ENCODE assay signal across 1 cellular context in genomic region chr2:102091908-102092307, GRCh38.
TF ChIP-seq lines count a peak whose summit lies in the region.

No MANE protein-coding gene starts in this region.

TF ChIP-seq in HepG2, 621 proteins besides CTCF, POLR2A, EP300 and RAD21 (continued from another document):
- TF ChIP-seq ZNF724P (CRISPR knock-in tag; IDR thresholded peaks at IDR 0.05; ENCODE audit: borderline replicate concordance): no peak
- TF ChIP-seq HINFP (CRISPR knock-in tag; IDR thresholded peaks at IDR 0.05; ENCODE audit: low read depth): no peak
- TF ChIP-seq SMYD3 (CRISPR knock-in tag; IDR thresholded peaks at IDR 0.05): no peak
- TF ChIP-seq HES4 (CRISPR knock-in tag; IDR thresholded peaks at IDR 0.05; ENCODE audit: borderline replicate concordance): no peak
- TF ChIP-seq TCF12 (IDR thresholded peaks at IDR 0.05): no peak
- TF ChIP-seq TCF12 (CRISPR knock-in tag; IDR thresholded peaks at IDR 0.05): no peak
- TF ChIP-seq ZNF891 (CRISPR knock-in tag; IDR thresholded peaks at IDR 0.05): no peak
- TF ChIP-seq MAFK (conservative IDR thresholded peaks at IDR 0.05 in 1 of 2, IDR thresholded peaks at IDR 0.05 in 1 of 2; ENCODE audit: low read length in 2 of 2): peak; percentile 81 to 88
- no peak for TF ChIP-seq CEBPG (CRISPR knock-in tag; IDR thresholded peaks at IDR 0.05)
- no peak for TF ChIP-seq ZFP36L1 (CRISPR knock-in tag; IDR thresholded peaks at IDR 0.05)
- peak; percentile 82 for TF ChIP-seq MAFF (IDR thresholded peaks at IDR 0.05; ENCODE audit: low read depth, low read length)
